Comparison of ENCODE assay signal across 9 cellular contexts in the genomic region with DNA sequence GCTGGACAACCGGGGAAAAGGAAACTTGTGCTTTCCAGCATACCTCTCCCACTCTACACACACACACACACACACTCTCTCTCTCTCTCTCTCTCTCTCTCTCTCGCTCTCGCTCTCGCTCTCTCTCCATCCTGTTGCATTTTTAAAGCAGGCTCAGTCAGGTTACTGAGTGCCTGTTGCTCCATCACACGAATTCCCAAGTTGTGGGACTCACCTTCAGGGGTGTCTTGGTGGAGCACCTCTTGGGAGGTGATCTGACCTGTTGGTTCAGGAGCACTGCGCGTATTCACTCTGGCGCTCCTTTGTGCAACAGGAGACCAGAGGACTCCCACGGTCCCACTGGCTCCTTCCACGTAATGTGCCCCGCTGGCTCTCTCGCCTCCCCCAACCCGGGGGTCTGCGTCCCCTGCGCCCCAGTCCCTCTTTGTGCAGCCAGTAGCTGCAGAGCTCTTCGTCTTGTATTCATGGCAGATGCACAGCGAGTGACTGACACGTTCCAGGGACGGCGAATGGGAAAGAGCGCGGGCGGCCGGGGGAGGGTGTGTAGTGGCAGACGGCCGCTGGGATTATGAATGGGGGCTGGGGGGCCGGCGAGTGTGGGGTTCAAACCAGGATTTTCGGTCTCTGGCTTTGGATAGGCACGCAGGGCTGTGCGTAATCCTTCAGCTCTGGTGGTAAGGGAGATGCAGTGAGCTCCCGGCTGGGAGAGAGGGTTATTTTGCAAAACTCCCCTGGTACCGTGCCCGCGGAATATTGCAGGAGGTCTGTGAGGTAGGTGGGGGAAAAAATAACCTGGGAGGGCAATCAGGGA. TPM values are rescaled to one million over a fixed set of nuclear protein-coding genes. Genes with fewer than 3 reads are reported as not detected.
DNase-seq lines count a peak whose midpoint lies in the region; ATAC-seq and TF ChIP-seq lines count a peak whose summit lies in the region.
"Had no signal": no experiment of that assay in that cellular context is flagged by ENCODE, and none has a peak within 500 bp of the region (broad histone marks: within the 10 kb centered on the region; RNA-seq: fewer than 3 reads in every experiment).

No MANE protein-coding gene starts in this region.

- H3K36me3 ChIP-seq in Loucy (ENCODE audit: insufficient read depth, low read length) (no peaks in the 10 kb centered on the region), fibroblast of lung (ENCODE audit: control insufficient read depth, insufficient read depth, low read length) (no peaks in the 10 kb centered on the region)

- peak overlapping the region; percentile 65 for H3K4me2 ChIP-seq in Loucy (ENCODE audit: low read depth, low read length, poor library complexity, severe bottlenecking)
- peak overlapping the region; percentile 71 for H3K4me2 ChIP-seq in fibroblast of lung (ENCODE audit: extremely low read depth, insufficient read depth, low read length)

- peaks cover 3% of the 10 kb centered on the region for H3K4me1 ChIP-seq in Loucy (ENCODE audit: insufficient read depth, low read length, poor library complexity, severe bottlenecking)
- H3K4me1 ChIP-seq in fibroblast of lung (ENCODE audit: control insufficient read depth, extremely low read depth, insufficient read depth, low read length): peaks cover 5% of the 10 kb centered on the region

- ATAC-seq in HG02759 (IDR thresholded peaks at IDR 0.05; ENCODE audit: unreplicated experiment): no peak

- H3K27me3 ChIP-seq in Loucy (ENCODE audit: insufficient read depth, low read length, poor library complexity, severe bottlenecking) (no peaks in the 10 kb centered on the region), fibroblast of lung (ENCODE audit: control insufficient read depth, insufficient read depth, low read length) (no peaks in the 10 kb centered on the region)

- CTCF ChIA-PET in GM10248 (lab: Yijun Ruan, JAX): interaction anchor here (1.9 kb wide), 1 partner anchor 10 kb away, joined by 4 read pairs; no protein-coding TSS in a partner anchor

- H4K20me1 ChIP-seq in Loucy (ENCODE audit: insufficient read depth, low read length, poor library complexity, severe bottlenecking) (no peaks in the 10 kb centered on the region), fibroblast of lung (ENCODE audit: control insufficient read depth, extremely low read depth, insufficient read depth, low read length) (no peaks in the 10 kb centered on the region)

- H3K79me2 ChIP-seq in Loucy (ENCODE audit: insufficient read depth, low read length) (no peaks in the 10 kb centered on the region), fibroblast of lung (ENCODE audit: control insufficient read depth, insufficient read depth, low read length) (peaks cover 2% of the 10 kb centered on the region)

- no peaks in the 10 kb centered on the region for H3K36me3 Mint-ChIP-seq in nephron (ENCODE audit: low read depth)

- peaks cover 5% of the 10 kb centered on the region for H3K4me1 Mint-ChIP-seq in nephron

- no peak for TF ChIP-seq CTCF in Loucy (conservative IDR thresholded peaks at IDR 0.05; ENCODE audit: low read length)
- TF ChIP-seq CTCF in fibroblast of lung (conservative IDR thresholded peaks at IDR 0.05 in 1 of 2, IDR thresholded peaks at IDR 0.05 in 1 of 2; ENCODE audit: low read depth in 1 of 2, low read length in 2 of 2): no peak
- no peak for TF ChIP-seq CTCF in nephron (IDR thresholded peaks at IDR 0.05; ENCODE audit: unreplicated experiment in 3 of 3)
- TF ChIP-seq CTCF in GM20000 (IDR thresholded peaks at IDR 0.05; ENCODE audit: extremely low read depth, missing control alignments): no peak
- TF ChIP-seq CTCF in GM10248 (IDR thresholded peaks at IDR 0.05; ENCODE audit: control extremely low read depth, extremely low read depth, low read depth, missing control alignments): no peak

- no peak overlapping the region for H3K27ac Mint-ChIP-seq in nephron

- H2AFZ ChIP-seq in Loucy (ENCODE audit: low read length) (0 out of 2 replicates have a peak overlapping the region, but pooled peaks have one; percentile 11), fibroblast of lung (ENCODE audit: low read length) (peak overlapping the region; percentile 58)

- POLR2A ChIA-PET in GM10248 (lab: Yijun Ruan, JAX): no interaction called here

- peaks cover 73% of the 10 kb centered on the region for H3K27me3 Mint-ChIP-seq in nephron (ENCODE audit: low read depth)

- no peaks in the 10 kb centered on the region for H3K9me2 ChIP-seq in Loucy (replicated peaks; ENCODE audit: low read depth, low read length)

- no peaks in the 10 kb centered on the region for H3F3A ChIP-seq in Loucy (ENCODE audit: low read depth)

- H3K4me3 ChIP-seq in Loucy (ENCODE audit: low read length, poor library complexity, severe bottlenecking): peak overlapping the region; percentile 66
- H3K4me3 ChIP-seq in fibroblast of lung (replicated peaks in 1 of 4; ENCODE audit: control extremely low read depth in 1 of 4, insufficient read depth in 1 of 4, low read depth in 3 of 4, low read length in 4 of 4): peak overlapping the region; percentile 68 to 77 (median 72)

- no peak overlapping the region for H3K27ac ChIP-seq in fibroblast of lung (ENCODE audit: insufficient read depth, low read length)

- DNase-seq in AG20443 (ENCODE audit: low spot score) (peak; percentile 54), fibroblast of lung (ENCODE audit: low read depth in 2 of 2) (peak; percentile 31 to 52), NCI-H1105 (lab: John Stamatoyannopoulos, UW) (no peak), GM20000 (ENCODE audit: low spot score) (no peak), GM10248 (ENCODE audit: extremely low spot score) (no peak)
- DNase-seq: activated T-cell treated with anti-CD3 and anti-CD28 coated beads, Interleukin-2, amount 50 U/mL, for 1 hour had no signal

- H3K4me3 Mint-ChIP-seq in nephron: peak overlapping the region; percentile 79 to 85 (median 85)

- H3K9ac ChIP-seq in Loucy (ENCODE audit: low read depth, low read length, poor library complexity, severe bottlenecking): no peak overlapping the region
- no peak overlapping the region for H3K9ac ChIP-seq in fibroblast of lung (ENCODE audit: insufficient read depth, low read length)

- H3K9me3 ChIP-seq in Loucy (ENCODE audit: insufficient read depth, low read depth, low read length) (peaks cover 4% of the 10 kb centered on the region; the same call in 1 of the 2 replicates), fibroblast of lung (ENCODE audit: control insufficient read depth, insufficient read depth, low read depth, low read length) (no peaks in the 10 kb centered on the region)

- peaks cover 13% of the 10 kb centered on the region for H3K9me3 Mint-ChIP-seq in nephron

RNA-seq across cellular contexts. Expression of a gene that starts 0.6 kb away (rescaled TPM):
- 5.9 and 19.8 TPM in 2 replicates for total RNA-seq in fibroblast of lung
- polyA plus RNA-seq in fibroblast of lung: 3.7 and 5.2 TPM in 2 replicates
- 1.9 and 2.8 TPM in 2 replicates for polyA plus RNA-seq in fibroblast of lung (2012)
- 11.7 and 13.2 TPM in 2 replicates for polyA minus RNA-seq in fibroblast of lung (ENCODE audit: low replicate concordance)

Comparison
In these comparisons a context has a peak if more than half of its experiments do, and no peak if none do; other contexts are left out.
1. DNase-seq: peak in AG20443 (single experiment) and fibroblast of lung (2 of 2); none in NCI-H1105 (single experiment), GM20000 (single experiment) and GM10248 (single experiment).